ENCODE assay signal across 8 cellular contexts in genomic region chr15:30992073-30992363, GRCh38. TPM values are rescaled to one million over a fixed set of nuclear protein-coding genes. Genes with fewer than 3 reads are reported as not detected.
A peak's percentile ranks its signal among the peaks of the same experiment; 100 is the strongest.
DNase-seq lines count a peak whose midpoint lies in the region; ATAC-seq, FAIRE-seq and TF ChIP-seq lines count a peak whose summit lies in the region.

No MANE protein-coding gene starts in this region.

- H3K27ac ChIP-seq in gastroesophageal sphincter = peak overlapping the region; percentile 60 to 95 (median 90)

- H3K27me3 ChIP-seq in gastroesophageal sphincter = no peaks in the 10 kb centered on the region

- no peak for DNase-seq in activated CD4-positive, alpha-beta T cell treated with anti-CD3 and anti-CD28 coated beads for 36 hours
- no peak for DNase-seq in activated CD4-positive, alpha-beta T cell treated with anti-CD3 and anti-CD28 coated beads, Interleukin-2, amount 50 U/mL, for 4 hours
- DNase-seq in T-cell = no peak
- no peak for DNase-seq in skeletal muscle cell (ENCODE audit: low read depth)
- DNase-seq in T-helper 9 cell = no peak
- no peak for DNase-seq in occipital lobe (lab: John Stamatoyannopoulos, UW)
- no peak for DNase-seq in urothelium cell line (ENCODE audit: low spot score)

- WGBS in gastroesophageal sphincter (ENCODE audit: low coverage in 1 of 2), 2 donors = no CpG with 5 or more reads among the region's 10 CpGs

- no peaks in the 10 kb centered on the region for H3K9me3 ChIP-seq in gastroesophageal sphincter

- peak overlapping the region; percentile 78 for H3K27ac Mint-ChIP-seq in activated CD4-positive, alpha-beta T cell treated with anti-CD3 and anti-CD28 coated beads for 36 hours
- peak overlapping the region; percentile 57 to 77 for H3K27ac Mint-ChIP-seq in T-cell

- TF ChIP-seq CTCF in gastroesophageal sphincter (IDR thresholded peaks at IDR 0.05) = no peak

- peaks cover 0 to 4% of the 10 kb centered on the region in 2 donors for H3K36me3 ChIP-seq in gastroesophageal sphincter

- CTCF ChIA-PET in activated CD4-positive, alpha-beta T cell treated with anti-CD3 and anti-CD28 coated beads for 36 hours (lab: Charles Lee) = interaction anchor here (1.1 to 1.6 kb wide), 2 partner anchors 9 to 137 kb away, joined by 4 to 5 read pairs; no protein-coding TSS in a partner anchor
- CTCF ChIA-PET in T-cell (lab: Charles Lee) = no interaction called here

- H3K4me1 ChIP-seq in gastroesophageal sphincter = peaks cover 0 to 44% (median 17%) of the 10 kb centered on the region in 3 donors

- TF ChIP-seq EP300 in gastroesophageal sphincter (IDR thresholded peaks at IDR 0.05) = no peak

- H3K4me3 Mint-ChIP-seq in activated CD4-positive, alpha-beta T cell treated with anti-CD3 and anti-CD28 coated beads for 36 hours = peak overlapping the region; percentile 84
- peak overlapping the region; percentile 74 to 80 (median 77) for H3K4me3 Mint-ChIP-seq in T-cell

- no peak for TF ChIP-seq POLR2A in gastroesophageal sphincter (IDR thresholded peaks at IDR 0.05)

- intact Hi-C loops in activated CD4-positive, alpha-beta T cell treated with anti-CD3 and anti-CD28 coated beads for 36 hours (cut with DNase I, micrococcal nuclease) = loop anchor here in 1 of 2 experiments (10.0 kb wide), 1 partner anchor 493 kb away; no protein-coding TSS in a partner anchor

- no peak for ATAC-seq in activated CD4-positive, alpha-beta T cell treated with anti-CD3 and anti-CD28 coated beads for 36 hours
- ATAC-seq in T-cell (replicated peaks in 1 of 4) (no peak), gastroesophageal sphincter (peak; percentile 43)

- FAIRE-seq in urothelium cell line (lab: Jason Lieb, UNC) = no peak

- peak overlapping the region; percentile 59 to 70 for H3K4me3 ChIP-seq in gastroesophageal sphincter
- peak overlapping the region; percentile 93 for H3K4me3 ChIP-seq in skeletal muscle cell (ENCODE audit: low read depth, low read length)

- peaks cover 1% of the 10 kb centered on the region for H3K27me3 Mint-ChIP-seq in activated CD4-positive, alpha-beta T cell treated with anti-CD3 and anti-CD28 coated beads for 36 hours
- H3K27me3 Mint-ChIP-seq in T-cell = no peaks in the 10 kb centered on the region

- H3K4me1 Mint-ChIP-seq in activated CD4-positive, alpha-beta T cell treated with anti-CD3 and anti-CD28 coated beads for 36 hours = peaks cover 23% of the 10 kb centered on the region
- H3K4me1 Mint-ChIP-seq in T-cell = peaks cover 26 to 33% (median 27%) of the 10 kb centered on the region in 3 donors

- peaks cover 5% of the 10 kb centered on the region for H3K36me3 Mint-ChIP-seq in activated CD4-positive, alpha-beta T cell treated with anti-CD3 and anti-CD28 coated beads for 36 hours (ENCODE audit: low read depth)
- peaks cover 5% of the 10 kb centered on the region for H3K36me3 Mint-ChIP-seq in T-cell

- H3K9me3 Mint-ChIP-seq in activated CD4-positive, alpha-beta T cell treated with anti-CD3 and anti-CD28 coated beads for 36 hours (ENCODE audit: low read depth) = no peaks in the 10 kb centered on the region
- H3K9me3 Mint-ChIP-seq in T-cell = no peaks in the 10 kb centered on the region

- POLR2A ChIA-PET in activated CD4-positive, alpha-beta T cell treated with anti-CD3 and anti-CD28 coated beads for 36 hours (lab: Charles Lee) = interaction anchor here (0.8 kb wide), 1 partner anchor 137 kb away, joined by 4 read pairs; no protein-coding TSS in a partner anchor
- POLR2A ChIA-PET in T-cell (lab: Charles Lee) = no interaction called here

RNA-seq across cellular contexts. Expression of gene MTMR10, which starts 0.6 kb away (rescaled TPM):
- total RNA-seq in activated CD4-positive, alpha-beta T cell treated with anti-CD3 and anti-CD28 coated beads for 36 hours = 10 to 100 TPM; 10.1 to 17.6 TPM
- 10 to 100 TPM; 29.2 to 40.7 (median 33.1) TPM for total RNA-seq in T-cell
- 10 to 100 TPM; 25.4 to 35.0 (median 32.4) TPM for total RNA-seq in gastroesophageal sphincter
- 13.4 TPM for total RNA-seq in occipital lobe
